ENCODE assay signal across 8 cellular contexts in the genomic region with DNA sequence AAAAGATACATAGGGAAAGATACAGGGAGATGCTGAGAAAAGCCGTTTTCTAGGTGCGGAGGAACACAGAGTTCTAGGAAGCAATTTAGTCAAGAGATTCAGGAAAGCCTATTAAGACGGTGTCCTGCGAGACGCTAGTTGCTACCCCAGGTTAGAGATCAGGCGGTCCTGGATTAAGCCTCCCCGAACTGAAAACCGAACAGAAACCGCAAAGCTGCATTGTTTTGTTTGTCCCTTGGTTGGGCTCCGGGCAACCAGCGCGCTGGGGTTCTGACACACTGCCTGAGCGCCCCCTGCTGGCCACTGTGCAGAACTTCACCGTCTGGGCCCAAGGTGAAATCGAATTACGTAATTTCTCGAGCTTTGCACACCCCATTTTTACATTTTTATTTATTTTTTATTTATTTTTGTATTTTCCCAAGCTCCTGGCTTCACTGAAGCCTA. TPM values are rescaled to one million over a fixed set of nuclear protein-coding genes. Genes with fewer than 3 reads are reported as not detected.
DNase-seq lines count a peak whose midpoint lies in the region; ATAC-seq and TF ChIP-seq lines count a peak whose summit lies in the region.

No MANE protein-coding gene starts in this region.

- H2AFZ ChIP-seq in GM23248 (peak overlapping the region; percentile 93), Karpas-422 (ENCODE audit: low read length) (peak overlapping the region; percentile 65; the same call in 1 of the 2 replicates)

- no peaks in the 10 kb centered on the region for H3K36me3 Mint-ChIP-seq in activated T-helper 2 cell treated with anti-CD3 and anti-CD28 coated beads, Interferon-gamma antibody, Interleukin-2, Interleukin-4, amounts not matched to agents 10 μg/mL and 5 μg/mL and 100 μg/mL, durations not matched to agents 14 hours and 24 hours and 36 hours (ENCODE audit: low read depth)
- H3K36me3 Mint-ChIP-seq in natural killer cell treated with Interleukin-12 subunit alpha and Interleukin-12 subunit beta and Interleukin-15 and Interleukin-18, amount 100 ng/mL, for 72 hours = no peaks in the 10 kb centered on the region

- H3K9me2 ChIP-seq in DOHH2 (replicated peaks; ENCODE audit: control insufficient read depth, low read length) (no peaks in the 10 kb centered on the region), GM23248 (ENCODE audit: insufficient read depth) (no peaks in the 10 kb centered on the region), Karpas-422 (replicated peaks; ENCODE audit: insufficient read depth, low read length) (no peaks in the 10 kb centered on the region)

- no peaks in the 10 kb centered on the region for H3K9me3 Mint-ChIP-seq in activated T-helper 2 cell treated with anti-CD3 and anti-CD28 coated beads, Interferon-gamma antibody, Interleukin-2, Interleukin-4, amounts not matched to agents 10 μg/mL and 5 μg/mL and 100 μg/mL, durations not matched to agents 14 hours and 24 hours and 36 hours
- no peaks in the 10 kb centered on the region for H3K9me3 Mint-ChIP-seq in natural killer cell treated with Interleukin-12 subunit alpha and Interleukin-12 subunit beta and Interleukin-15 and Interleukin-18, amount 100 ng/mL, for 72 hours

- DNase-seq in GM23248 (peak; percentile 96), Karpas-422 (peak; percentile 93), RPMI8226 (peak; percentile 89), fibroblast of pulmonary artery (ENCODE audit: low read depth) (peak; percentile 95)
- DNase-seq in activated T-helper 2 cell treated with anti-CD3 and anti-CD28 coated beads, Interferon-gamma antibody, Interleukin-2, Interleukin-4, amounts not matched to agents 10 μg/mL and 5 μg/mL and 100 μg/mL, durations not matched to agents 14 hours and 24 hours and 36 hours (ENCODE audit: low spot score) = peak; percentile 83
- peak; percentile 82 for DNase-seq in natural killer cell treated with Interleukin-12 subunit alpha and Interleukin-12 subunit beta and Interleukin-15 and Interleukin-18, amount 100 ng/mL, for 72 hours (ENCODE audit: low spot score)
- peak; percentile 78 for DNase-seq in stimulated activated naive CD4-positive, alpha-beta T cell treated with Interleukin-2 at 50 U/mL for 16 hours (lab: John Stamatoyannopoulos, UW)

- 0% methylated on average over 17 of the region's 17 CpGs for WGBS in GM23248 (ENCODE audit: low coverage in 1 of 2, low lambda C conversion rate in 2 of 2, missing lambda C conversion rate in 2 of 2), 2 experiments

- no peak overlapping the region for H3K27ac ChIP-seq in DOHH2 (ENCODE audit: low read depth, low read length)
- peak overlapping the region; percentile 88 for H3K27ac ChIP-seq in GM23248
- H3K27ac ChIP-seq in Karpas-422 (ENCODE audit: low read length) = no peak overlapping the region

- TF ChIP-seq CTCF in DOHH2 (IDR thresholded peaks at IDR 0.05; ENCODE audit: low read depth, low read length, poor library complexity, severe bottlenecking) (peak; percentile 71), fibroblast of pulmonary artery (IDR thresholded peaks at IDR 0.05; ENCODE audit: low read length, missing control alignments) (peak; percentile 88)

- peaks cover 9% of the 10 kb centered on the region for H3K27me3 Mint-ChIP-seq in activated T-helper 2 cell treated with anti-CD3 and anti-CD28 coated beads, Interferon-gamma antibody, Interleukin-2, Interleukin-4, amounts not matched to agents 10 μg/mL and 5 μg/mL and 100 μg/mL, durations not matched to agents 14 hours and 24 hours and 36 hours (ENCODE audit: low read depth)
- H3K27me3 Mint-ChIP-seq in natural killer cell treated with Interleukin-12 subunit alpha and Interleukin-12 subunit beta and Interleukin-15 and Interleukin-18, amount 100 ng/mL, for 72 hours = peaks cover 12 to 19% of the 10 kb centered on the region in 2 donors

- H3K79me2 ChIP-seq in DOHH2 (ENCODE audit: control insufficient read depth, low read length) (no peaks in the 10 kb centered on the region), GM23248 (ENCODE audit: insufficient read depth) (peaks cover 9% of the 10 kb centered on the region; the same call in 1 of the 2 replicates), Karpas-422 (ENCODE audit: low read length) (no peaks in the 10 kb centered on the region)

- H3K4me3 Mint-ChIP-seq in activated T-helper 2 cell treated with anti-CD3 and anti-CD28 coated beads, Interferon-gamma antibody, Interleukin-2, Interleukin-4, amounts not matched to agents 10 μg/mL and 5 μg/mL and 100 μg/mL, durations not matched to agents 14 hours and 24 hours and 36 hours (ENCODE audit: low read depth) = peak overlapping the region; percentile 78
- peak overlapping the region; percentile 78 for H3K4me3 Mint-ChIP-seq in natural killer cell treated with Interleukin-12 subunit alpha and Interleukin-12 subunit beta and Interleukin-15 and Interleukin-18, amount 100 ng/mL, for 72 hours

- H3K36me3 ChIP-seq in DOHH2 (ENCODE audit: control insufficient read depth, low read length) = no peaks in the 10 kb centered on the region
- H3K36me3 ChIP-seq in GM23248 (ENCODE audit: low read depth) = no peaks in the 10 kb centered on the region
- H3K36me3 ChIP-seq in Karpas-422 (ENCODE audit: insufficient read depth, low read length) = no peaks in the 10 kb centered on the region

- intact Hi-C loops in activated T-helper 2 cell treated with anti-CD3 and anti-CD28 coated beads, Interferon-gamma antibody, Interleukin-2, Interleukin-4, amounts not matched to agents 10 μg/mL and 5 μg/mL and 100 μg/mL, durations not matched to agents 14 hours and 24 hours and 36 hours (cut with micrococcal nuclease) = loop anchor here (1.0 to 2.0 kb wide), 3 partner anchors 38 to 314 kb away; a partner anchor contains a TSS

- H3K9ac ChIP-seq in GM23248 (peak overlapping the region; percentile 97), Karpas-422 (ENCODE audit: low read length) (peak overlapping the region; percentile 46)

- H4K20me1 ChIP-seq in DOHH2 (ENCODE audit: control insufficient read depth, insufficient read depth, low read depth, low read length) (no peaks in the 10 kb centered on the region), GM23248 (ENCODE audit: insufficient read depth) (no peaks in the 10 kb centered on the region), Karpas-422 (ENCODE audit: insufficient read depth, low read depth, low read length) (no peaks in the 10 kb centered on the region)

- H3F3A ChIP-seq in DOHH2 (ENCODE audit: control insufficient read depth, insufficient read depth) = no peaks in the 10 kb centered on the region
- H3F3A ChIP-seq in GM23248 (ENCODE audit: insufficient read depth) = peaks cover 18% of the 10 kb centered on the region

- H3K4me1 Mint-ChIP-seq in activated T-helper 2 cell treated with anti-CD3 and anti-CD28 coated beads, Interferon-gamma antibody, Interleukin-2, Interleukin-4, amounts not matched to agents 10 μg/mL and 5 μg/mL and 100 μg/mL, durations not matched to agents 14 hours and 24 hours and 36 hours (ENCODE audit: low read depth) = peaks cover 10% of the 10 kb centered on the region
- H3K4me1 Mint-ChIP-seq in natural killer cell treated with Interleukin-12 subunit alpha and Interleukin-12 subunit beta and Interleukin-15 and Interleukin-18, amount 100 ng/mL, for 72 hours (ENCODE audit: low read depth in 2 of 2) = peaks cover 12 to 14% of the 10 kb centered on the region in 2 donors

- H3K4me3 ChIP-seq in DOHH2 (ENCODE audit: low read length) (peak overlapping the region; percentile 74), GM23248 (peak overlapping the region; percentile 85), Karpas-422 (ENCODE audit: low read length) (peak overlapping the region; percentile 48), fibroblast of pulmonary artery (replicated peaks; ENCODE audit: low read depth, low read length) (peak overlapping the region; percentile 58)

- no peaks in the 10 kb centered on the region for H3K9me3 ChIP-seq in DOHH2 (ENCODE audit: control insufficient read depth, insufficient read depth, low read length)
- no peaks in the 10 kb centered on the region for H3K9me3 ChIP-seq in GM23248 (ENCODE audit: low read depth)
- no peaks in the 10 kb centered on the region for H3K9me3 ChIP-seq in Karpas-422 (ENCODE audit: low read length)

- peak overlapping the region; percentile 58 for H3K27ac Mint-ChIP-seq in activated T-helper 2 cell treated with anti-CD3 and anti-CD28 coated beads, Interferon-gamma antibody, Interleukin-2, Interleukin-4, amounts not matched to agents 10 μg/mL and 5 μg/mL and 100 μg/mL, durations not matched to agents 14 hours and 24 hours and 36 hours
- peak overlapping the region in 1 of 2 donors; percentile 27 for H3K27ac Mint-ChIP-seq in natural killer cell treated with Interleukin-12 subunit alpha and Interleukin-12 subunit beta and Interleukin-15 and Interleukin-18, amount 100 ng/mL, for 72 hours

- H3K4me1 ChIP-seq in DOHH2 (ENCODE audit: control insufficient read depth, low read length) (peaks cover 15% of the 10 kb centered on the region), GM23248 (ENCODE audit: insufficient read depth) (peaks cover 26% of the 10 kb centered on the region), Karpas-422 (ENCODE audit: low read length) (peaks cover 10% of the 10 kb centered on the region)

- H3K4me2 ChIP-seq in DOHH2 (ENCODE audit: low read length) (peak overlapping the region; percentile 96), GM23248 (ENCODE audit: unreplicated experiment) (peak overlapping the region; percentile 99), Karpas-422 (ENCODE audit: low read depth, low read length, poor library complexity, severe bottlenecking) (peak overlapping the region; percentile 53)

- in situ Hi-C loops in GM23248 (cut with MboI) = loop anchor here (10.0 kb wide), 2 partner anchors 104 to 314 kb away; a partner anchor contains a TSS

- ATAC-seq in natural killer cell treated with Interleukin-12 subunit alpha and Interleukin-12 subunit beta and Interleukin-15 and Interleukin-18, amount 100 ng/mL, for 72 hours = peak; percentile 85 to 89

- peaks cover 17% of the 10 kb centered on the region for H3K27me3 ChIP-seq in DOHH2 (ENCODE audit: control insufficient read depth, low read length)
- H3K27me3 ChIP-seq in GM23248 (replicated peaks; ENCODE audit: insufficient read depth) = no peaks in the 10 kb centered on the region
- no peaks in the 10 kb centered on the region; the same call in 1 of the 2 replicates for H3K27me3 ChIP-seq in Karpas-422 (ENCODE audit: low read length)

RNA-seq across cellular contexts. Expression of a gene that starts 37.3 kb away (rescaled TPM):
- 32.9 and 105 TPM in 2 replicates for total RNA-seq in GM23248 (2014; rRNA removed; shearing (Covaris generic))
- 246 and 250 TPM in 2 replicates for polyA plus RNA-seq in GM23248 (2016; fragmentation: Nextera tagmentation; extraction: Ambion mirVana)
- 105 and 162 TPM in 2 replicates for total RNA-seq in Karpas-422 (2014; rRNA removed; shearing (Covaris generic); ENCODE audit: low replicate concordance)
- total RNA-seq in activated T-helper 2 cell treated with anti-CD3 and anti-CD28 coated beads, Interferon-gamma antibody, Interleukin-2, Interleukin-4, amounts not matched to agents 10 μg/mL and 5 μg/mL and 100 μg/mL, durations not matched to agents 14 hours and 24 hours and 36 hours = 142 and 154 TPM in 2 replicates
- 100 to 1,000 TPM in 1 of 2 donors, 10 to 100 TPM in 1; 54.4 to 102 TPM for total RNA-seq in natural killer cell treated with Interleukin-12 subunit alpha and Interleukin-12 subunit beta and Interleukin-15 and Interleukin-18, amount 100 ng/mL, for 72 hours
